ENCODE assay signal across 17 cellular contexts in genomic region chr10:124000792-124001201, GRCh38.
DNase-seq lines count a peak whose midpoint lies in the region; ATAC-seq, FAIRE-seq and TF ChIP-seq lines count a peak whose summit lies in the region.
"Had no signal": no experiment of that assay in that cellular context is flagged by ENCODE, and none has a peak within 500 bp of the region (broad histone marks: within the 10 kb centered on the region; RNA-seq: fewer than 3 reads in every experiment).

No MANE protein-coding gene starts in this region.

- DNase-seq in right atrium auricular region (ENCODE audit: low spot score), result peak; percentile 56
- DNase-seq in Right ventricle myocardium superior, result no peak
- DNase-seq in adipocyte (ENCODE audit: low read depth), result peak; percentile 12
- DNase-seq in islet precursor cell, result peak; percentile 42
- DNase-seq in urothelium cell line (ENCODE audit: low spot score), result peak; percentile 38
- DNase-seq in caudate nucleus (lab: John Stamatoyannopoulos, UW), result no peak
- no peak for DNase-seq in SKM-1 (lab: John Stamatoyannopoulos, UW; ENCODE audit: unreplicated experiment)
- DNase-seq in NCI-H1092 (lab: John Stamatoyannopoulos, UW), result no peak
- DNase-seq: DMS 273 treated with DMSO at 0.1 percent for 48 hours, NCI-H2081 treated with DMSO at 0.1 percent for 48 hours had no signal

- H3K4me3 ChIP-seq in right atrium auricular region, result no peak overlapping the region
- no peak overlapping the region for H3K4me3 ChIP-seq in adipocyte (ENCODE audit: low read length)
- H3K4me3 ChIP-seq: A549, cardiac muscle cell, GM12878, thoracic aorta had no signal

- H3K27ac ChIP-seq in right atrium auricular region, result no peak overlapping the region
- no peak overlapping the region for H3K27ac ChIP-seq in caudate nucleus (ENCODE audit: low read depth, low read length)
- H3K27ac ChIP-seq: A549, cardiac muscle cell, thoracic aorta had no signal

- no peak overlapping the region for H3K9ac ChIP-seq in adipocyte (ENCODE audit: low read length)

- no peaks in the 10 kb centered on the region for H3K27me3 ChIP-seq in right atrium auricular region
- peaks cover 4% of the 10 kb centered on the region for H3K27me3 ChIP-seq in adipocyte (replicated peaks; ENCODE audit: control insufficient read depth, insufficient read depth, low read length)
- H3K27me3 ChIP-seq: cardiac muscle cell had no signal

- TF ChIP-seq CTCF in right atrium auricular region (IDR thresholded peaks at IDR 0.05), result no peak

- H3K36me3 ChIP-seq in right atrium auricular region (no peaks in the 10 kb centered on the region), adipocyte (ENCODE audit: control insufficient read depth, insufficient read depth, low read length, severe bottlenecking) (no peaks in the 10 kb centered on the region)
- H3K36me3 ChIP-seq: cardiac muscle cell, thoracic aorta had no signal

- H3K9me3 ChIP-seq in right atrium auricular region (no peaks in the 10 kb centered on the region), adipocyte (ENCODE audit: control insufficient read depth, low read length) (no peaks in the 10 kb centered on the region)
- H3K9me3 ChIP-seq: A549, thoracic aorta had no signal

- FAIRE-seq in urothelium cell line (lab: Jason Lieb, UNC), result no peak
- FAIRE-seq: A549, endothelial cell of umbilical vein, GM12878 had no signal

- H3K4me1 ChIP-seq in right atrium auricular region (peaks cover 0 to 13% of the 10 kb centered on the region in 2 donors), adipocyte (ENCODE audit: control insufficient read depth, insufficient read depth, low read length) (peaks cover 35% of the 10 kb centered on the region)

- ATAC-seq in Right ventricle myocardium superior (ENCODE audit: poor library complexity), result no peak
- ATAC-seq: A549, GM12878, SK-N-SH treated with all-trans-retinoic acid at 6 μM for 48 hours, WTC11 had no signal

- intact Hi-C loops in Right ventricle myocardium superior (cut with DNase I), result no loop called here

Comparison
In these comparisons a context has a peak if more than half of its experiments do, and no peak if none do; other contexts are left out.
1. DNase-seq: peak in right atrium auricular region (single experiment), adipocyte (single experiment), islet precursor cell (single experiment) and urothelium cell line (single experiment); none in Right ventricle myocardium superior (single experiment), caudate nucleus (0 of 61), SKM-1 (single experiment) and NCI-H1092 (single experiment).